In genomic region chr20:54200487-54201267, GRCh38 we compare ENCODE assay signal across 1 cellular context.
TF ChIP-seq lines count a peak whose summit lies in the region.

No MANE protein-coding gene starts in this region.

TF ChIP-seq in IMR-90, 13 proteins besides CTCF, POLR2A, EP300 and RAD21:
- TF ChIP-seq CHD1 (IDR thresholded peaks at IDR 0.05; ENCODE audit: low read depth, low read length) (no peak), USF2 (IDR thresholded peaks at IDR 0.05; ENCODE audit: low read depth, low read length) (no peak), MAZ (IDR thresholded peaks at IDR 0.05; ENCODE audit: borderline replicate concordance, low read depth, low read length) (no peak), NFE2L2 (IDR thresholded peaks at IDR 0.05; ENCODE audit: low read depth, low read length) (no peak), FOS (IDR thresholded peaks at IDR 0.05; ENCODE audit: low read depth, low read length) (no peak), CEBPB (IDR thresholded peaks at IDR 0.05; ENCODE audit: low read depth, low read length) (no peak), BHLHE40 (IDR thresholded peaks at IDR 0.05; ENCODE audit: low read depth, low read length) (no peak), SMC3 (IDR thresholded peaks at IDR 0.05; ENCODE audit: low read depth, low read length) (no peak), MXI1 (IDR thresholded peaks at IDR 0.05; ENCODE audit: borderline replicate concordance, low read depth, low read length) (no peak), ELK1 (IDR thresholded peaks at IDR 0.05; ENCODE audit: borderline replicate concordance, low read depth, low read length) (no peak)
